ENCODE assay signal across 8 cellular contexts in the genomic region with DNA sequence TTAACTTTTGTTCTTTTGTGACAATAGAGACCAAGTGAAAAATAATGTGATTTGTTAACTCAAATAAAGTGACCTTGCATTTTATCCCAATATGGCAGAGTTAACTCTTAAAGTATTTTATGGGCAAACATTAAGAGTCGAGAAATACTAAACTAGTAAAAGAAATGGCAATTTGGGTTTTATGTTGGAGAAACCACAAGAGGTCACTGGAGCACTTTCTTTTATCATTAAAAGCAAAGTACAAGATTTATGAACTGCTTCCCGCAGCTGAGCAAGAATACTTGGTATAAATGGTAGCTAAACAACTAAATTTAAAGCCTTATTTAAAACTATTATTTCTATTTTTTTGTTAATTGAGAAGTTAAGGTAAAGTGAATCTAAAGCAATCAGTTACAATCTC. TPM values are rescaled to one million over a fixed set of nuclear protein-coding genes. Genes with fewer than 3 reads are reported as not detected.
A peak's percentile ranks its signal among the peaks of the same experiment; 100 is the strongest.
DNase-seq lines count a peak whose midpoint lies in the region; ATAC-seq, FAIRE-seq and TF ChIP-seq lines count a peak whose summit lies in the region.

No MANE protein-coding gene starts in this region.

- H3K79me2 ChIP-seq in GM23338 (replicated peaks; ENCODE audit: insufficient read depth): no peaks in the 10 kb centered on the region

- peaks cover 22% of the 10 kb centered on the region for H3K4me1 Mint-ChIP-seq in GM23338

- H3K27ac Mint-ChIP-seq in GM23338: no peak overlapping the region

- FAIRE-seq in TTC549 (lab: Jason Lieb, UNC) (peak; percentile 76), islet of Langerhans (lab: Jason Lieb, UNC) (peak; percentile 98)

- H3K36me3 ChIP-seq in GM23338 (ENCODE audit: insufficient read depth): no peaks in the 10 kb centered on the region

- intact Hi-C loops in posterior cingulate gyrus (cut with DNase I): loop anchor here (1.0 kb wide), 1 partner anchor 142 kb away; no protein-coding TSS in a partner anchor

- H3K9me2 ChIP-seq in GM23338 (ENCODE audit: insufficient read depth): no peaks in the 10 kb centered on the region

- H3K4me3 Mint-ChIP-seq in GM23338: no peak overlapping the region

- TF ChIP-seq CTCF in GM23338 (conservative IDR thresholded peaks at IDR 0.05; ENCODE audit: low read depth in 2 of 2): peak; percentile 57 to 70

- peaks cover 1% of the 10 kb centered on the region for H3K27me3 Mint-ChIP-seq in GM23338 (ENCODE audit: insufficient read depth, low read depth, poor library complexity)

- H3K4me3 ChIP-seq in GM23338: no peak overlapping the region

- H3K27ac ChIP-seq in GM23338 (ENCODE audit: low read depth): no peak overlapping the region

- no peaks in the 10 kb centered on the region for H3K27me3 ChIP-seq in GM23338 (ENCODE audit: insufficient read depth)

- H3K9me3 Mint-ChIP-seq in GM23338: no peaks in the 10 kb centered on the region

- no peaks in the 10 kb centered on the region for H3K36me3 Mint-ChIP-seq in GM23338 (ENCODE audit: low read depth)

- H3K4me1 ChIP-seq in GM23338 (ENCODE audit: insufficient read depth): peaks cover 19% of the 10 kb centered on the region

- H4K20me1 ChIP-seq in GM23338 (replicated peaks; ENCODE audit: insufficient read depth): no peaks in the 10 kb centered on the region

- no peak overlapping the region for H2AFZ ChIP-seq in GM23338

- DNase-seq in A172 (ENCODE audit: low spot score): peak; percentile 16
- peak; percentile 60 for DNase-seq in GM23338 (ENCODE audit: low spot score)
- no peak for DNase-seq in posterior cingulate gyrus

- H3F3A ChIP-seq in GM23338 (replicated peaks; ENCODE audit: low read depth): no peaks in the 10 kb centered on the region

- no peak overlapping the region for H3K4me2 ChIP-seq in GM23338

- ATAC-seq in GM23338: no peak
- no peak for ATAC-seq in esophagus mucosa
- ATAC-seq in GM19455 (IDR thresholded peaks at IDR 0.05; ENCODE audit: unreplicated experiment): no peak
- ATAC-seq in GM21576 (IDR thresholded peaks at IDR 0.05; ENCODE audit: unreplicated experiment): no peak

TF ChIP-seq in GM23338, 12 proteins besides CTCF, POLR2A, EP300 and RAD21:
- TF ChIP-seq EZH2phosphoT487 (IDR thresholded peaks at IDR 0.05; ENCODE audit: unreplicated experiment) (no peak), CREB1 (CRISPR knock-in tag; IDR thresholded peaks at IDR 0.05; ENCODE audit: low read depth) (no peak), JUNB (IDR thresholded peaks at IDR 0.05; ENCODE audit: unreplicated experiment) (no peak), EZH2 (IDR thresholded peaks at IDR 0.05; ENCODE audit: low read depth, unreplicated experiment) (no peak), POLR2AphosphoS5 (IDR thresholded peaks at IDR 0.05; ENCODE audit: low read depth) (no peak), STAT1 (IDR thresholded peaks at IDR 0.05; ENCODE audit: unreplicated experiment) (no peak), NANOG (IDR thresholded peaks at IDR 0.05; ENCODE audit: borderline replicate concordance) (no peak), ZNF331 (CRISPR knock-in tag; IDR thresholded peaks at IDR 0.05; ENCODE audit: low read depth) (no peak), ZNF114 (CRISPR knock-in tag; IDR thresholded peaks at IDR 0.05) (no peak)
- TF ChIP-seq, protein P1, sequence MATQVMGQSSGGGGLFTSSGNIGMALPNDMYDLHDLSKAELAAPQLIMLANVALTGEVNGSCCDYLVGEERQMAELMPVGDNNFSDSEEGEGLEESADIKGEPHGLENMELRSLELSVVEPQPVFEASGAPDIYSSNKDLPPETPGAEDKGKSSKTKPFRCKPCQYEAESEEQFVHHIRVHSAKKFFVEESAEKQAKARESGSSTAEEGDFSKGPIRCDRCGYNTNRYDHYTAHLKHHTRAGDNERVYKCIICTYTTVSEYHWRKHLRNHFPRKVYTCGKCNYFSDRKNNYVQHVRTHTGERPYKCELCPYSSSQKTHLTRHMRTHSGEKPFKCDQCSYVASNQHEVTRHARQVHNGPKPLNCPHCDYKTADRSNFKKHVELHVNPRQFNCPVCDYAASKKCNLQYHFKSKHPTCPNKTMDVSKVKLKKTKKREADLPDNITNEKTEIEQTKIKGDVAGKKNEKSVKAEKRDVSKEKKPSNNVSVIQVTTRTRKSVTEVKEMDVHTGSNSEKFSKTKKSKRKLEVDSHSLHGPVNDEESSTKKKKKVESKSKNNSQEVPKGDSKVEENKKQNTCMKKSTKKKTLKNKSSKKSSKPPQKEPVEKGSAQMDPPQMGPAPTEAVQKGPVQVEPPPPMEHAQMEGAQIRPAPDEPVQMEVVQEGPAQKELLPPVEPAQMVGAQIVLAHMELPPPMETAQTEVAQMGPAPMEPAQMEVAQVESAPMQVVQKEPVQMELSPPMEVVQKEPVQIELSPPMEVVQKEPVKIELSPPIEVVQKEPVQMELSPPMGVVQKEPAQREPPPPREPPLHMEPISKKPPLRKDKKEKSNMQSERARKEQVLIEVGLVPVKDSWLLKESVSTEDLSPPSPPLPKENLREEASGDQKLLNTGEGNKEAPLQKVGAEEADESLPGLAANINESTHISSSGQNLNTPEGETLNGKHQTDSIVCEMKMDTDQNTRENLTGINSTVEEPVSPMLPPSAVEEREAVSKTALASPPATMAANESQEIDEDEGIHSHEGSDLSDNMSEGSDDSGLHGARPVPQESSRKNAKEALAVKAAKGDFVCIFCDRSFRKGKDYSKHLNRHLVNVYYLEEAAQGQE (IDR thresholded peaks at IDR 0.05; ENCODE audit: unreplicated experiment): no peak
- TF ChIP-seq, protein P2, sequence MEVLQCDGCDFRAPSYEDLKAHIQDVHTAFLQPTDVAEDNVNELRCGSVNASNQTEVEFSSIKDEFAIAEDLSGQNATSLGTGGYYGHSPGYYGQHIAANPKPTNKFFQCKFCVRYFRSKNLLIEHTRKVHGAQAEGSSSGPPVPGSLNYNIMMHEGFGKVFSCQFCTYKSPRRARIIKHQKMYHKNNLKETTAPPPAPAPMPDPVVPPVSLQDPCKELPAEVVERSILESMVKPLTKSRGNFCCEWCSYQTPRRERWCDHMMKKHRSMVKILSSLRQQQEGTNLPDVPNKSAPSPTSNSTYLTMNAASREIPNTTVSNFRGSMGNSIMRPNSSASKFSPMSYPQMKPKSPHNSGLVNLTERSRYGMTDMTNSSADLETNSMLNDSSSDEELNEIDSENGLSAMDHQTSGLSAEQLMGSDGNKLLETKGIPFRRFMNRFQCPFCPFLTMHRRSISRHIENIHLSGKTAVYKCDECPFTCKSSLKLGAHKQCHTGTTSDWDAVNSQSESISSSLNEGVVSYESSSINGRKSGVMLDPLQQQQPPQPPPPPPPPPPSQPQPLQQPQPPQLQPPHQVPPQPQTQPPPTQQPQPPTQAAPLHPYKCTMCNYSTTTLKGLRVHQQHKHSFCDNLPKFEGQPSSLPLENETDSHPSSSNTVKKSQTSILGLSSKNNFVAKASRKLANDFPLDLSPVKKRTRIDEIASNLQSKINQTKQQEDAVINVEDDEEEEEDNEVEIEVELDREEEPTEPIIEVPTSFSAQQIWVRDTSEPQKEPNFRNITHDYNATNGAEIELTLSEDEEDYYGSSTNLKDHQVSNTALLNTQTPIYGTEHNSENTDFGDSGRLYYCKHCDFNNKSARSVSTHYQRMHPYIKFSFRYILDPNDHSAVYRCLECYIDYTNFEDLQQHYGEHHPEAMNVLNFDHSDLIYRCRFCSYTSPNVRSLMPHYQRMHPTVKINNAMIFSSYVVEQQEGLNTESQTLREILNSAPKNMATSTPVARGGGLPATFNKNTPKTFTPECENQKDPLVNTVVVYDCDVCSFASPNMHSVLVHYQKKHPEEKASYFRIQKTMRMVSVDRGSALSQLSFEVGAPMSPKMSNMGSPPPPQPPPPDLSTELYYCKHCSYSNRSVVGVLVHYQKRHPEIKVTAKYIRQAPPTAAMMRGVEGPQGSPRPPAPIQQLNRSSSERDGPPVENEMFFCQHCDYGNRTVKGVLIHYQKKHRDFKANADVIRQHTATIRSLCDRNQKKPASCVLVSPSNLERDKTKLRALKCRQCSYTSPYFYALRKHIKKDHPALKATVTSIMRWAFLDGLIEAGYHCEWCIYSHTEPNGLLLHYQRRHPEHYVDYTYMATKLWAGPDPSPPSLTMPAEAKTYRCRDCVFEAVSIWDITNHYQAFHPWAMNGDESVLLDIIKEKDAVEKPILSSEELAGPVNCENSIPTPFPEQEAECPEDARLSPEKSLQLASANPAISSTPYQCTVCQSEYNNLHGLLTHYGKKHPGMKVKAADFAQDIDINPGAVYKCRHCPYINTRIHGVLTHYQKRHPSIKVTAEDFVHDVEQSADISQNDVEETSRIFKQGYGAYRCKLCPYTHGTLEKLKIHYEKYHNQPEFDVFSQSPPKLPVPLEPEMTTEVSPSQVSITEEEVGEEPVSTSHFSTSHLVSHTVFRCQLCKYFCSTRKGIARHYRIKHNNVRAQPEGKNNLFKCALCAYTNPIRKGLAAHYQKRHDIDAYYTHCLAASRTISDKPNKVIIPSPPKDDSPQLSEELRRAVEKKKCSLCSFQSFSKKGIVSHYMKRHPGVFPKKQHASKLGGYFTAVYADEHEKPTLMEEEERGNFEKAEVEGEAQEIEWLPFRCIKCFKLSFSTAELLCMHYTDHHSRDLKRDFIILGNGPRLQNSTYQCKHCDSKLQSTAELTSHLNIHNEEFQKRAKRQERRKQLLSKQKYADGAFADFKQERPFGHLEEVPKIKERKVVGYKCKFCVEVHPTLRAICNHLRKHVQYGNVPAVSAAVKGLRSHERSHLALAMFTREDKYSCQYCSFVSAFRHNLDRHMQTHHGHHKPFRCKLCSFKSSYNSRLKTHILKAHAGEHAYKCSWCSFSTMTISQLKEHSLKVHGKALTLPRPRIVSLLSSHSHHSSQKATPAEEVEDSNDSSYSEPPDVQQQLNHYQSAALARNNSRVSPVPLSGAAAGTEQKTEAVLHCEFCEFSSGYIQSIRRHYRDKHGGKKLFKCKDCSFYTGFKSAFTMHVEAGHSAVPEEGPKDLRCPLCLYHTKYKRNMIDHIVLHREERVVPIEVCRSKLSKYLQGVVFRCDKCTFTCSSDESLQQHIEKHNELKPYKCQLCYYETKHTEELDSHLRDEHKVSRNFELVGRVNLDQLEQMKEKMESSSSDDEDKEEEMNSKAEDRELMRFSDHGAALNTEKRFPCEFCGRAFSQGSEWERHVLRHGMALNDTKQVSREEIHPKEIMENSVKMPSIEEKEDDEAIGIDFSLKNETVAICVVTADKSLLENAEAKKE (CRISPR knock-in tag; IDR thresholded peaks at IDR 0.05): no peak
- TF ChIP-seq, protein P3, sequence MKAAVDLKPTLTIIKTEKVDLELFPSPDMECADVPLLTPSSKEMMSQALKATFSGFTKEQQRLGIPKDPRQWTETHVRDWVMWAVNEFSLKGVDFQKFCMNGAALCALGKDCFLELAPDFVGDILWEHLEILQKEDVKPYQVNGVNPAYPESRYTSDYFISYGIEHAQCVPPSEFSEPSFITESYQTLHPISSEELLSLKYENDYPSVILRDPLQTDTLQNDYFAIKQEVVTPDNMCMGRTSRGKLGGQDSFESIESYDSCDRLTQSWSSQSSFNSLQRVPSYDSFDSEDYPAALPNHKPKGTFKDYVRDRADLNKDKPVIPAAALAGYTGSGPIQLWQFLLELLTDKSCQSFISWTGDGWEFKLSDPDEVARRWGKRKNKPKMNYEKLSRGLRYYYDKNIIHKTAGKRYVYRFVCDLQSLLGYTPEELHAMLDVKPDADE (IDR thresholded peaks at IDR 0.05): no peak

RNA-seq across cellular contexts. Expression of a gene that starts 33.5 kb away (rescaled TPM):
- total RNA-seq in A172 (2014; rRNA removed; shearing (Covaris generic)): 5.1 and 9.7 TPM in 2 replicates
- 16.6 and 24.8 TPM in 2 replicates for total RNA-seq in GM23338 (2014; rRNA removed; shearing (Covaris generic))
- polyA plus RNA-seq in GM23338 (2016; fragmentation: Nextera tagmentation; extraction: Ambion mirVana): 12.6 and 14.9 TPM in 2 replicates
- total RNA-seq in esophagus mucosa: 15.6 TPM

Comparison
In these comparisons a context has a peak if more than half of its experiments do, and no peak if none do; other contexts are left out.
1. DNase-seq: peak in A172 (single experiment) and GM23338 (single experiment); none in posterior cingulate gyrus (0 of 10).